8 cellular contexts compared by ENCODE assay signal in genomic region chr14:104754213-104754851, GRCh38. TPM values are rescaled to one million over a fixed set of nuclear protein-coding genes. Genes with fewer than 3 reads are reported as not detected.
A peak's percentile ranks its signal among the peaks of the same experiment; 100 is the strongest.
DNase-seq lines count a peak whose midpoint lies in the region; ATAC-seq and TF ChIP-seq lines count a peak whose summit lies in the region.

No MANE protein-coding gene starts in this region.

- in situ Hi-C loops in HAP-1 (cut with MboI; ENCODE audit: low sequenced_read_pairs): no loop called here

- H3K4me1 ChIP-seq in HAP-1 (peaks cover 16% of the 10 kb centered on the region), right atrium auricular region (peaks cover 0 to 27% of the 10 kb centered on the region in 2 donors), skeletal muscle tissue (ENCODE audit: control insufficient read depth in 3 of 3, insufficient read depth in 3 of 3, low read length in 3 of 3) (peaks cover 44 to 64% (median 60%) of the 10 kb centered on the region in 3 donors)

- H3K27ac ChIP-seq in right atrium auricular region (peak overlapping the region in 1 of 2 donors; percentile 87), skeletal muscle tissue (ENCODE audit: low read depth, low read length) (peak overlapping the region; percentile 97), substantia nigra (ENCODE audit: low read depth, low read length, poor library complexity, severe bottlenecking) (no peak overlapping the region)

- DNase-seq in HAP-1 (ENCODE audit: low spot score in 2 of 2) (no peak), activated B cell treated with CpG ODN at 0.5 μM for 24 hours (no peak), right atrium auricular region (ENCODE audit: low spot score) (no peak), substantia nigra (lab: John Stamatoyannopoulos, UW) (no peak)
- no peak for DNase-seq in central memory CD4-positive, alpha-beta T cell
- no peak for DNase-seq in stimulated activated CD4-positive, alpha-beta T cell treated with anti-CD3 and anti-CD28 coated beads, Interleukin-12 subunit alpha, Interleukin-12 subunit beta, amount 100 ng/mL, for 4 hours
- no peak for DNase-seq in stimulated activated naive CD4-positive, alpha-beta T cell treated with Interleukin-2 at 50 U/mL for 16 hours (lab: John Stamatoyannopoulos, UW)

- H3K4me1 Mint-ChIP-seq in activated B cell treated with CpG ODN at 0.5 μM for 24 hours: peaks cover 32% of the 10 kb centered on the region

- POLR2A ChIA-PET in activated B cell treated with CpG ODN at 0.5 μM for 24 hours (lab: Charles Lee): no interaction called here

- intact Hi-C loops in activated B cell treated with CpG ODN at 0.5 μM for 24 hours (cut with micrococcal nuclease): no loop called here

- no peaks in the 10 kb centered on the region for H3K27me3 ChIP-seq in HAP-1 (ENCODE audit: low read depth)
- H3K27me3 ChIP-seq in right atrium auricular region: no peaks in the 10 kb centered on the region
- no peaks in the 10 kb centered on the region for H3K27me3 ChIP-seq in skeletal muscle tissue (ENCODE audit: control insufficient read depth in 3 of 3, insufficient read depth in 3 of 3, low read length in 3 of 3)

- H3K27me3 Mint-ChIP-seq in activated B cell treated with CpG ODN at 0.5 μM for 24 hours: no peaks in the 10 kb centered on the region

- CTCF ChIA-PET in activated B cell treated with CpG ODN at 0.5 μM for 24 hours (lab: Charles Lee): interaction anchor here (4.0 kb wide), 1 partner anchor 13 kb away, joined by 27 read pairs; no protein-coding TSS in a partner anchor

- H3K9me3 ChIP-seq in HAP-1 (no peaks in the 10 kb centered on the region; the same call in 1 of the 2 replicates), right atrium auricular region (no peaks in the 10 kb centered on the region), skeletal muscle tissue (ENCODE audit: control insufficient read depth in 3 of 3, low read length in 3 of 3) (no peaks in the 10 kb centered on the region)

- no peak for TF ChIP-seq CTCF in activated B cell treated with CpG ODN at 0.5 μM for 24 hours (IDR thresholded peaks at IDR 0.05)
- TF ChIP-seq CTCF in right atrium auricular region (IDR thresholded peaks at IDR 0.05): no peak

- ATAC-seq in activated B cell treated with CpG ODN at 0.5 μM for 24 hours (ENCODE audit: low read depth): no peak

- no peak overlapping the region for H3K27ac Mint-ChIP-seq in activated B cell treated with CpG ODN at 0.5 μM for 24 hours

- H3K36me3 Mint-ChIP-seq in activated B cell treated with CpG ODN at 0.5 μM for 24 hours (ENCODE audit: low read depth): peaks cover 49% of the 10 kb centered on the region

- peaks cover 46% of the 10 kb centered on the region for H3K36me3 ChIP-seq in HAP-1 (replicated peaks)
- peaks cover 32% of the 10 kb centered on the region for H3K36me3 ChIP-seq in right atrium auricular region
- H3K36me3 ChIP-seq in skeletal muscle tissue (ENCODE audit: control insufficient read depth in 3 of 3, insufficient read depth in 3 of 3, low read length in 3 of 3): peaks cover 39 to 43% (median 41%) of the 10 kb centered on the region in 3 donors

- H3K9ac ChIP-seq in skeletal muscle tissue (ENCODE audit: low read depth in 1 of 3, low read length in 3 of 3): peak overlapping the region; percentile 95 to 99 (median 96)

- H3K4me3 Mint-ChIP-seq in activated B cell treated with CpG ODN at 0.5 μM for 24 hours: peak overlapping the region; percentile 88

- H3K4me3 ChIP-seq in HAP-1: peak overlapping the region; percentile 100
- peak overlapping the region; percentile 95 to 100 for H3K4me3 ChIP-seq in right atrium auricular region
- peak overlapping the region; percentile 86 to 96 (median 90) for H3K4me3 ChIP-seq in skeletal muscle tissue (ENCODE audit: low read length in 3 of 3)

- no peaks in the 10 kb centered on the region for H3K9me3 Mint-ChIP-seq in activated B cell treated with CpG ODN at 0.5 μM for 24 hours

RNA-seq across cellular contexts. Expression of gene SIVA1, which starts 1.4 kb away (rescaled TPM):
- total RNA-seq in activated B cell treated with CpG ODN at 0.5 μM for 24 hours: 47.9 and 51.2 TPM in 2 replicates
- 100 to 1,000 TPM; 137 to 238 TPM for total RNA-seq in right atrium auricular region
- 51.7 TPM for total RNA-seq in skeletal muscle tissue

RNA-seq across cellular contexts. Expression of gene ADSS1, which starts 30.3 kb away (rescaled TPM):
- total RNA-seq in activated B cell treated with CpG ODN at 0.5 μM for 24 hours (0.18 and 0.39 TPM in 2 replicates), right atrium auricular region (100 to 1,000 TPM; 113 to 158 TPM), skeletal muscle tissue (89.8 TPM)

RNA-seq across cellular contexts. Expression of gene AKT1, which starts 41.2 kb away (rescaled TPM):
- total RNA-seq in activated B cell treated with CpG ODN at 0.5 μM for 24 hours (72.8 and 80.8 TPM in 2 replicates), right atrium auricular region (10 to 100 TPM; 77.7 to 93.8 TPM), skeletal muscle tissue (151 TPM)

RNA-seq across cellular contexts. Expression of gene ZBTB42, which starts 46.6 kb away (rescaled TPM):
- 3.0 and 3.1 TPM in 2 replicates for total RNA-seq in activated B cell treated with CpG ODN at 0.5 μM for 24 hours
- 1 to 10 TPM; 8.5 to 9.0 TPM for total RNA-seq in right atrium auricular region
- 3.7 TPM for total RNA-seq in skeletal muscle tissue

Comparison
In these comparisons a context has a peak if more than half of its experiments do, and no peak if none do; other contexts are left out.
1. RNA of gene ADSS1, which starts 30.3 kb away (total RNA-seq): 113 to 158 TPM in right atrium auricular region and 89.8 TPM in skeletal muscle tissue (single experiment); 0.18 to 0.39 TPM in activated B cell treated with CpG ODN at 0.5 μM for 24 hours; every median in the first group is over 10 times any median in the second.
2. Peak in every context shown above with its lines, with median percentiles within 50 percentile points of each other: H3K4me3 ChIP-seq.